11 cellular contexts compared by ENCODE assay signal in the genomic region with DNA sequence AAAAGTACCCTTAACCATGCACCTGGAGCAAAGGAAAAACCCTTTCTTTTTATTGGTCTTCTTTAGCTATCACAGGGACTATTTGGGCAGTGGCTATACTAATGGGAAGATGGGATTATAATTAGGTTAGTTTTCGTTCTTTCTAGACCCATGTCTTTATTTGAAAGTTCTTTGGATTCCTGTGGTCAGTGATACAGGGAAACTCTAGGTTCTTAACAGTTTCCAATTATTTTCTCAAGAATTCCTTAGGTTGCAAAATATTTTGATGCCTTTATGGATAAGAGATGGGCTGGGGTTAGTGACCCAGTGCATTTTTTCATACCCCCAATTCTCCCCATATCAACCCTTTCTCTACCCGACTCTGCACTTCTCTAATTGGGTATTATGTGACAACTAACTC. TPM values are rescaled to one million over a fixed set of nuclear protein-coding genes. Genes with fewer than 3 reads are reported as not detected.
DNase-seq lines count a peak whose midpoint lies in the region; TF ChIP-seq lines count a peak whose summit lies in the region.
"Had no signal": no experiment of that assay in that cellular context is flagged by ENCODE, and none has a peak within 500 bp of the region (broad histone marks: within the 10 kb centered on the region; RNA-seq: fewer than 3 reads in every experiment).

No MANE protein-coding gene starts in this region.

- TF ChIP-seq POLR2A in uterus (IDR thresholded peaks at IDR 0.05): no peak

- H3K4me3 Mint-ChIP-seq in activated T-cell treated with anti-CD3 and anti-CD28 coated beads, Interleukin-2, amount 50 U/mL, for 24 hours: no peak overlapping the region

- DNase-seq in activated T-cell treated with anti-CD3 and anti-CD28 coated beads, Interleukin-2, amount 50 U/mL, for 24 hours: no peak
- DNase-seq in activated T-cell treated with anti-CD3 and anti-CD28 coated beads for 4 hours (no peak), M059J (ENCODE audit: low read depth) (peak; percentile 68), dedifferentiated amniotic fluid mesenchymal stem cell (ENCODE audit: extremely low spot score) (peak; percentile 62), osteoblast (ENCODE audit: insufficient read length, low spot score, missing footprints) (peak; percentile 68), NCI-H1092 (lab: John Stamatoyannopoulos, UW) (no peak), uterus (no peak), caudate nucleus (lab: John Stamatoyannopoulos, UW) (no peak)
- DNase-seq: SHP77, upper lobe of right lung had no signal

- H3K27me3 ChIP-seq in osteoblast (ENCODE audit: insufficient read depth, low read length) (no peaks in the 10 kb centered on the region), uterus (no peaks in the 10 kb centered on the region)
- H3K27me3 ChIP-seq: cardiac muscle cell, upper lobe of right lung had no signal

- peaks cover 90% of the 10 kb centered on the region for H3K79me2 ChIP-seq in osteoblast (ENCODE audit: insufficient read depth, low read length)

- H3K9me3 ChIP-seq in osteoblast (ENCODE audit: low read depth, low read length) (no peaks in the 10 kb centered on the region), uterus (no peaks in the 10 kb centered on the region)
- H3K9me3 ChIP-seq: upper lobe of right lung had no signal

- no peak for TF ChIP-seq CTCF in osteoblast (IDR thresholded peaks at IDR 0.05; ENCODE audit: extremely low read depth, low read depth, low read length)
- no peak for TF ChIP-seq CTCF in uterus (IDR thresholded peaks at IDR 0.05)

- H3K27ac Mint-ChIP-seq in activated T-cell treated with anti-CD3 and anti-CD28 coated beads, Interleukin-2, amount 50 U/mL, for 24 hours: peak overlapping the region; percentile 62

- H3K27me3 Mint-ChIP-seq in activated T-cell treated with anti-CD3 and anti-CD28 coated beads, Interleukin-2, amount 50 U/mL, for 24 hours: no peaks in the 10 kb centered on the region

- H3K4me1 Mint-ChIP-seq in activated T-cell treated with anti-CD3 and anti-CD28 coated beads, Interleukin-2, amount 50 U/mL, for 24 hours (ENCODE audit: low read depth): peaks cover 87% of the 10 kb centered on the region

- H3K4me3 ChIP-seq in osteoblast (ENCODE audit: insufficient read depth, low read length) (peak overlapping the region; percentile 15), uterus (no peak overlapping the region)
- H3K4me3 ChIP-seq: cardiac muscle cell, upper lobe of right lung had no signal

- no peak overlapping the region for H2AFZ ChIP-seq in osteoblast (ENCODE audit: low read length)

- peaks cover 2% of the 10 kb centered on the region for H3K9me3 Mint-ChIP-seq in activated T-cell treated with anti-CD3 and anti-CD28 coated beads, Interleukin-2, amount 50 U/mL, for 24 hours

- peaks cover 2% of the 10 kb centered on the region for H3K36me3 Mint-ChIP-seq in activated T-cell treated with anti-CD3 and anti-CD28 coated beads, Interleukin-2, amount 50 U/mL, for 24 hours (ENCODE audit: low read depth)

- peak overlapping the region; percentile 61 for H3K4me2 ChIP-seq in osteoblast (ENCODE audit: insufficient read depth, low read length)

- H3K27ac ChIP-seq in osteoblast (ENCODE audit: low read depth, low read length): peak overlapping the region; percentile 51
- peak overlapping the region in 1 of 2 donors; percentile 5 for H3K27ac ChIP-seq in uterus
- no peak overlapping the region for H3K27ac ChIP-seq in caudate nucleus (ENCODE audit: low read depth, low read length)
- H3K27ac ChIP-seq: cardiac muscle cell, upper lobe of right lung had no signal

- intact Hi-C loops in uterus (cut with DNase I; ENCODE audit: low total_unique reads): no loop called here

- H3K36me3 ChIP-seq in osteoblast (ENCODE audit: insufficient read depth, low read length) (no peaks in the 10 kb centered on the region), uterus (no peaks in the 10 kb centered on the region)
- H3K36me3 ChIP-seq: cardiac muscle cell, upper lobe of right lung had no signal

- H3K4me1 ChIP-seq in osteoblast (ENCODE audit: insufficient read depth, low read length) (peaks cover 25% of the 10 kb centered on the region), uterus (no peaks in the 10 kb centered on the region)

- H4K20me1 ChIP-seq in osteoblast (ENCODE audit: insufficient read depth, low read length): peaks cover 22% of the 10 kb centered on the region

RNA-seq across cellular contexts. Expression of gene ADD3, which starts 49.0 kb away (rescaled TPM):
- total RNA-seq in M059J (2014; rRNA removed; shearing (Covaris generic)): 152 and 462 TPM in 2 replicates
- total RNA-seq in osteoblast: 439 and 1,018 TPM in 2 replicates
- total RNA-seq in uterus: 100 to 1,000 TPM in 2 of 4 donors, 10 to 100 TPM in 2; 55.0 to 935 (median 92.6) TPM

Comparison
In these comparisons a context has a peak if more than half of its experiments do, and no peak if none do; other contexts are left out.
1. DNase-seq: peak in M059J (single experiment), dedifferentiated amniotic fluid mesenchymal stem cell (single experiment) and osteoblast (single experiment); none in activated T-cell treated with anti-CD3 and anti-CD28 coated beads, Interleukin-2, amount 50 U/mL, for 24 hours (single experiment), activated T-cell treated with anti-CD3 and anti-CD28 coated beads for 4 hours (single experiment), NCI-H1092 (single experiment), uterus (0 of 2) and caudate nucleus (0 of 61).